ENCODE assay signal across 12 cellular contexts in the genomic region with DNA sequence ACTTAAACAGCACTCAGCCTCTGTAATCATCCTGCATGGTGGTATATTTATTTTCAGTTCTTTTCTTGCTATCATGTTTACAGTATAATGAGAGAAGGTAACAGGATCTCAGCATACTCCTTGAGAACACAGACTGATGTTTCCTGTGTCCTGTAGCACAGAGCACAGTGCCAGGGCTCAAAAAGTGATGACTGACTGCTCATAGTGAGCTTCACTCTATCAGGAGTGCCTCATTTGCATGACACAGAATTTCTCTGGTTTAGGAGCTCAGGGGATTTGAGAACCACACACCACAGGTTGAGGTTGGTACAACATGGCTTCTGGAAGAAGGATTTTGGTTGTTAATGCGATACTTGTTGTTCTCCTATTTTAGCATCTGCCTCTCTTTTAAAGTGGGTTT.
DNase-seq lines count a peak whose midpoint lies in the region; ATAC-seq lines count a peak whose summit lies in the region.
"Had no signal": no experiment of that assay in that cellular context is flagged by ENCODE, and none has a peak within 500 bp of the region (broad histone marks: within the 10 kb centered on the region; RNA-seq: fewer than 3 reads in every experiment).

No MANE protein-coding gene starts in this region.

- H3K27ac ChIP-seq in SJCRH30: no peak overlapping the region
- H3K27ac ChIP-seq in aorta (ENCODE audit: low read depth in 1 of 2, low read length in 2 of 2): no peak overlapping the region
- H3K27ac ChIP-seq: ascending aorta had no signal

- WGBS in aorta, 2 donors: 97 to 100% methylated on average over 1 of the region's 1 CpG

- DNase-seq in astrocyte of the hippocampus (ENCODE audit: low read depth, low spot score) (peak; percentile 8), SJCRH30 (no peak), NCI-H345 treated with DMSO at 0.1 percent for 48 hours (lab: John Stamatoyannopoulos, UW; ENCODE audit: unreplicated experiment) (no peak), aorta (no peak), RKO (ENCODE audit: low spot score) (no peak)
- DNase-seq: Calu3, NCI-H524, SW 1271 had no signal

- H3K27me3 ChIP-seq in SJCRH30 (no peaks in the 10 kb centered on the region), aorta (ENCODE audit: control insufficient read depth in 1 of 2, insufficient read depth in 2 of 2, low read length in 1 of 2) (no peaks in the 10 kb centered on the region)
- H3K27me3 ChIP-seq: ascending aorta had no signal

- ATAC-seq in GM18909 (IDR thresholded peaks at IDR 0.05; ENCODE audit: poor library complexity, unreplicated experiment): peak; percentile 96
- ATAC-seq in GM21619 (IDR thresholded peaks at IDR 0.05; ENCODE audit: unreplicated experiment): peak; percentile 93
- peak; percentile 96 for ATAC-seq in HG03139 (IDR thresholded peaks at IDR 0.05; ENCODE audit: unreplicated experiment)
- no peak for ATAC-seq in aorta (ENCODE audit: low FRiP score)

- H3K36me3 ChIP-seq in SJCRH30 (no peaks in the 10 kb centered on the region; the same call in 1 of the 2 replicates), aorta (ENCODE audit: control insufficient read depth in 1 of 2, insufficient read depth in 2 of 2, low read length in 1 of 2) (peaks cover 4 to 7% of the 10 kb centered on the region in 2 donors)

- H3K4me1 ChIP-seq in SJCRH30 (peaks cover under 1% of the 10 kb centered on the region; the same call in 1 of the 2 replicates), aorta (ENCODE audit: control insufficient read depth in 1 of 2, insufficient read depth in 2 of 2, low read length in 2 of 2) (peaks cover 0 to under 1% of the 10 kb centered on the region in 2 donors)
- H3K4me1 ChIP-seq: ascending aorta had no signal

- H3K9me3 ChIP-seq in SJCRH30 (replicated peaks) (no peaks in the 10 kb centered on the region), aorta (ENCODE audit: control insufficient read depth, low read length) (no peaks in the 10 kb centered on the region)
- H3K9me3 ChIP-seq: ascending aorta had no signal

- no peak overlapping the region for H3K4me3 ChIP-seq in SJCRH30
- H3K4me3 ChIP-seq in aorta (ENCODE audit: low read length in 2 of 2): no peak overlapping the region
- H3K4me3 ChIP-seq: ascending aorta had no signal

- intact Hi-C loops in aorta (cut with DNase I): no loop called here
